10 cellular contexts compared by ENCODE assay signal in the genomic region with DNA sequence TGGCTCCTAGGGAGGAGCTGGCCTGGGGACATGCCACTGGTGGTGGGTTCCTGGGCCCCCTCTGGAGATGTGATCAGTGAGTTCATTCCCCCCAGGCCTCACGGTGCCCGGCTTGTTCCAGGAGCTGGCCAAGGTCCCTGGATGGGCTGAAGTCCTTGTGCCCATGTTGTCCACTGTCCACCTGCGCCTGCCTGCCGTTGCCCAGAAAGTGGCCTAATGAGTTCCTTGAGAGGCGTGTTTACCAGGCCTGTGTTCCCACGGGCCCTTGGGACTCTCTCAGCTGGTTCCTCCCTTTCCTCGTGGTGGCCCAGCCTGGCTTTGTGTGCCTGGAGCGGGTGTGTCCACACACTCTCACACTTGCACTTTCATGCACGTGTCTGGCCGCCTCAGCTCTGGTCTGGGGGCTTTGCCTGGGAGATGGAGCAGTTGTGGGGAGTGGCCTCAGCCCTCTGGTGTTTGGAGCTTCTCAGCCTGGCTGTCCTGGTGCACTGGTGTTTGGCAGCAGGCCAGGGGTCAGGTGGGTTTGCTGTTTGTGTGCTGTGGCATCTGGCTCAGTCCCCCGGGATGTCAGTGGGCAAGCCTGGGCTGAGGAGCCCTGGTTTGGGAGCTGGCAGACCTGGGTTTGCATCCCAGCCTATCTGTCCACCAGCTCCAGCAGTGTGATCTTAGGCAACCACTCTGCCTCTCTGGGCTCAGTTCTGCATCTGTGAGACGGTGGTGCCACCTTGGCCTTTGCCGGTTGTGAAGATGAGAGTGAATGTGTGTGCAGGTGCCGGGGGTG. TPM values are rescaled to one million over a fixed set of nuclear protein-coding genes. Genes with fewer than 3 reads are reported as not detected.
DNase-seq lines count a peak whose midpoint lies in the region; ATAC-seq and TF ChIP-seq lines count a peak whose summit lies in the region.
"Had no signal": no experiment of that assay in that cellular context is flagged by ENCODE, and none has a peak within 500 bp of the region (broad histone marks: within the 10 kb centered on the region; RNA-seq: fewer than 3 reads in every experiment).

No MANE protein-coding gene starts in this region.

- no peak for TF ChIP-seq EP300 in esophagus muscularis mucosa (IDR thresholded peaks at IDR 0.05)

- CTCF ChIA-PET in activated naive CD4-positive, alpha-beta T cell treated with anti-CD3 and anti-CD28 coated beads for 36 hours (lab: Charles Lee), result interaction anchor here (1.3 to 1.7 kb wide), 3 partner anchors 10 to 72 kb away, joined by 3 to 6 read pairs (median 6); no protein-coding TSS in a partner anchor
- CTCF ChIA-PET in T-cell (lab: Charles Lee), result interaction anchor here in 1 of 2 donors (1.2 kb wide), 1 partner anchor 10 kb away, joined by 3 read pairs; no protein-coding TSS in a partner anchor

- H3K27ac ChIP-seq in left lung (peak overlapping the region in 1 of 2 donors; percentile 55), tibial artery (no peak overlapping the region), esophagus muscularis mucosa (replicated peaks in 1 of 4) (no peak overlapping the region)

- peaks cover 0 to 23% of the 10 kb centered on the region in 2 donors for H3K36me3 ChIP-seq in left lung
- no peaks in the 10 kb centered on the region for H3K36me3 ChIP-seq in tibial artery
- peaks cover 0 to 3% (median 0%) of the 10 kb centered on the region in 4 donors for H3K36me3 ChIP-seq in esophagus muscularis mucosa

- no peaks in the 10 kb centered on the region for H3K27me3 ChIP-seq in left lung
- no peaks in the 10 kb centered on the region for H3K27me3 ChIP-seq in tibial artery
- no peaks in the 10 kb centered on the region for H3K27me3 ChIP-seq in esophagus muscularis mucosa

- POLR2A ChIA-PET in T-cell (lab: Charles Lee), result interaction anchor here (0.6 kb wide), 2 partner anchors 28 to 109 kb away, joined by 3 read pairs; no protein-coding TSS in a partner anchor

- H3K9me3 ChIP-seq in left lung (no peaks in the 10 kb centered on the region), tibial artery (no peaks in the 10 kb centered on the region), esophagus muscularis mucosa (peaks cover 0 to 6% (median 0%) of the 10 kb centered on the region in 4 donors)

- H3K27ac Mint-ChIP-seq in activated naive CD4-positive, alpha-beta T cell treated with anti-CD3 and anti-CD28 coated beads for 36 hours, result peak overlapping the region; percentile 26
- peak overlapping the region in 1 of 2 donors; percentile 83 for H3K27ac Mint-ChIP-seq in activated naive CD4-positive, alpha-beta T cell treated with anti-CD3 and anti-CD28 coated beads, Interleukin-2, amount 50 U/mL, for 72 hours
- H3K27ac Mint-ChIP-seq in T-cell, result peak overlapping the region; percentile 89 to 99
- H3K27ac Mint-ChIP-seq in activated T-helper 1 cell treated with anti-CD3 and anti-CD28 coated beads, Interleukin-12 subunit alpha, Interleukin-12 subunit beta, Interleukin-2, Interleukin-4 antibody, amounts not matched to agents 30 ng/mL and 10 ng/mL and 1 ng/mL, durations not matched to agents 14 hours and 24 hours and 36 hours, result no peak overlapping the region

- no peak for TF ChIP-seq CTCF in left lung (IDR thresholded peaks at IDR 0.05)
- no peak for TF ChIP-seq CTCF in tibial artery (IDR thresholded peaks at IDR 0.05)
- no peak for TF ChIP-seq CTCF in esophagus muscularis mucosa (IDR thresholded peaks at IDR 0.05)

- H3K4me3 ChIP-seq in left lung (no peak overlapping the region), tibial artery (no peak overlapping the region), esophagus muscularis mucosa (no peak overlapping the region)

- H3K36me3 Mint-ChIP-seq in activated naive CD4-positive, alpha-beta T cell treated with anti-CD3 and anti-CD28 coated beads for 36 hours (ENCODE audit: low read depth), result peaks cover 26% of the 10 kb centered on the region
- peaks cover 4 to 37% of the 10 kb centered on the region in 2 donors for H3K36me3 Mint-ChIP-seq in activated naive CD4-positive, alpha-beta T cell treated with anti-CD3 and anti-CD28 coated beads, Interleukin-2, amount 50 U/mL, for 72 hours
- H3K36me3 Mint-ChIP-seq in T-cell, result peaks cover 21% of the 10 kb centered on the region
- H3K36me3 Mint-ChIP-seq in activated T-helper 1 cell treated with anti-CD3 and anti-CD28 coated beads, Interleukin-12 subunit alpha, Interleukin-12 subunit beta, Interleukin-2, Interleukin-4 antibody, amounts not matched to agents 30 ng/mL and 10 ng/mL and 1 ng/mL, durations not matched to agents 14 hours and 24 hours and 36 hours (ENCODE audit: low read depth), result peaks cover 36% of the 10 kb centered on the region

- intact Hi-C loops in activated naive CD4-positive, alpha-beta T cell treated with anti-CD3 and anti-CD28 coated beads for 36 hours (cut with micrococcal nuclease), result no loop called here
- intact Hi-C loops in left lung (cut with DNase I), result no loop called here
- intact Hi-C loops in tibial artery (cut with DNase I; ENCODE audit: low total_unique reads), result no loop called here
- intact Hi-C loops in activated T-helper 1 cell treated with anti-CD3 and anti-CD28 coated beads, Interleukin-12 subunit alpha, Interleukin-12 subunit beta, Interleukin-2, Interleukin-4 antibody, amounts not matched to agents 30 ng/mL and 10 ng/mL and 1 ng/mL, durations not matched to agents 14 hours and 24 hours and 36 hours (cut with micrococcal nuclease), result no loop called here
- intact Hi-C loops in esophagus muscularis mucosa (cut with DNase I), result no loop called here

- no peaks in the 10 kb centered on the region for H3K27me3 Mint-ChIP-seq in activated naive CD4-positive, alpha-beta T cell treated with anti-CD3 and anti-CD28 coated beads for 36 hours (ENCODE audit: low read depth)
- H3K27me3 Mint-ChIP-seq in T-cell, result no peaks in the 10 kb centered on the region
- H3K27me3 Mint-ChIP-seq in activated T-helper 1 cell treated with anti-CD3 and anti-CD28 coated beads, Interleukin-12 subunit alpha, Interleukin-12 subunit beta, Interleukin-2, Interleukin-4 antibody, amounts not matched to agents 30 ng/mL and 10 ng/mL and 1 ng/mL, durations not matched to agents 14 hours and 24 hours and 36 hours (ENCODE audit: insufficient read depth), result no peaks in the 10 kb centered on the region

- H3K4me1 Mint-ChIP-seq in activated naive CD4-positive, alpha-beta T cell treated with anti-CD3 and anti-CD28 coated beads for 36 hours (ENCODE audit: low read depth), result peaks cover 68% of the 10 kb centered on the region
- peaks cover 59 to 87% (median 83%) of the 10 kb centered on the region in 3 donors for H3K4me1 Mint-ChIP-seq in T-cell
- peaks cover 53% of the 10 kb centered on the region for H3K4me1 Mint-ChIP-seq in activated T-helper 1 cell treated with anti-CD3 and anti-CD28 coated beads, Interleukin-12 subunit alpha, Interleukin-12 subunit beta, Interleukin-2, Interleukin-4 antibody, amounts not matched to agents 30 ng/mL and 10 ng/mL and 1 ng/mL, durations not matched to agents 14 hours and 24 hours and 36 hours (ENCODE audit: low read depth)

- H3K4me3 Mint-ChIP-seq in activated naive CD4-positive, alpha-beta T cell treated with anti-CD3 and anti-CD28 coated beads for 36 hours, result no peak overlapping the region
- peak overlapping the region; percentile 39 to 85 (median 51) for H3K4me3 Mint-ChIP-seq in T-cell
- no peak overlapping the region for H3K4me3 Mint-ChIP-seq in activated T-helper 1 cell treated with anti-CD3 and anti-CD28 coated beads, Interleukin-12 subunit alpha, Interleukin-12 subunit beta, Interleukin-2, Interleukin-4 antibody, amounts not matched to agents 30 ng/mL and 10 ng/mL and 1 ng/mL, durations not matched to agents 14 hours and 24 hours and 36 hours

- H3K4me1 ChIP-seq in left lung (peaks cover 0 to 71% of the 10 kb centered on the region in 2 donors), tibial artery (peaks cover 0 to 14% (median 0%) of the 10 kb centered on the region in 4 donors), esophagus muscularis mucosa (peaks cover 0 to 41% (median 26%) of the 10 kb centered on the region in 4 donors)

- DNase-seq in activated naive CD4-positive, alpha-beta T cell treated with anti-CD3 and anti-CD28 coated beads for 36 hours, result no peak
- no peak for DNase-seq in activated naive CD4-positive, alpha-beta T cell treated with anti-CD3 and anti-CD28 coated beads, Interleukin-2, amount 50 U/mL, for 72 hours (ENCODE audit: low spot score in 2 of 2)
- peak in 4 of 34 experiments; percentile 18 to 38 (median 25) for DNase-seq in T-cell
- DNase-seq in left lung, result peak; percentile 74 to 86
- DNase-seq in tibial artery, result peak; percentile 76 to 84
- DNase-seq in activated T-helper 1 cell treated with anti-CD3 and anti-CD28 coated beads, Interleukin-12 subunit alpha, Interleukin-12 subunit beta, Interleukin-2, Interleukin-4 antibody, amounts not matched to agents 30 ng/mL and 10 ng/mL and 1 ng/mL, durations not matched to agents 14 hours and 24 hours and 36 hours (ENCODE audit: low spot score), result no peak
- DNase-seq in esophagus muscularis mucosa (ENCODE audit: extremely low spot score), result no peak
- DNase-seq: activated effector memory CD4-positive, alpha-beta T cell treated with anti-CD3 and anti-CD28 coated beads, Interleukin-2, amount 50 U/mL, for 16 hours; NCI-H187 had no signal

- 54% methylated on average over 13 of the region's 14 CpGs for WGBS in esophagus muscularis mucosa

- TF ChIP-seq POLR2A in esophagus muscularis mucosa (IDR thresholded peaks at IDR 0.05; ENCODE audit: low read depth), result no peak

- ATAC-seq in activated naive CD4-positive, alpha-beta T cell treated with anti-CD3 and anti-CD28 coated beads, Interleukin-2, amount 50 U/mL, for 72 hours, result no peak
- peak in 3 of 4 experiments; percentile 33 to 41 (median 37) for ATAC-seq in T-cell (replicated peaks in 1 of 4)
- ATAC-seq in left lung, result peak; percentile 77
- no peak for ATAC-seq in GM18870 (IDR thresholded peaks at IDR 0.05; ENCODE audit: unreplicated experiment)

- no peaks in the 10 kb centered on the region for H3K9me3 Mint-ChIP-seq in activated naive CD4-positive, alpha-beta T cell treated with anti-CD3 and anti-CD28 coated beads for 36 hours
- no peaks in the 10 kb centered on the region for H3K9me3 Mint-ChIP-seq in activated naive CD4-positive, alpha-beta T cell treated with anti-CD3 and anti-CD28 coated beads, Interleukin-2, amount 50 U/mL, for 72 hours
- H3K9me3 Mint-ChIP-seq in T-cell, result peaks cover 0 to 4% (median 0%) of the 10 kb centered on the region in 3 donors
- H3K9me3 Mint-ChIP-seq in activated T-helper 1 cell treated with anti-CD3 and anti-CD28 coated beads, Interleukin-12 subunit alpha, Interleukin-12 subunit beta, Interleukin-2, Interleukin-4 antibody, amounts not matched to agents 30 ng/mL and 10 ng/mL and 1 ng/mL, durations not matched to agents 14 hours and 24 hours and 36 hours, result no peaks in the 10 kb centered on the region

RNA-seq across cellular contexts. Expression of gene ADCY7, which starts 18.0 kb away (rescaled TPM):
- total RNA-seq in activated naive CD4-positive, alpha-beta T cell treated with anti-CD3 and anti-CD28 coated beads for 36 hours, result 10 to 100 TPM; 73.4 to 89.6 TPM
- 100 to 1,000 TPM in 1 of 2 donors, 10 to 100 TPM in 1; 78.5 to 104 TPM for total RNA-seq in activated naive CD4-positive, alpha-beta T cell treated with anti-CD3 and anti-CD28 coated beads, Interleukin-2, amount 50 U/mL, for 72 hours
- total RNA-seq in T-cell (100 to 1,000 TPM; 201 to 314 (median 278) TPM), left lung (100 to 1,000 TPM in 1 of 2 donors, 10 to 100 TPM in 1; 77.6 to 116 TPM), esophagus muscularis mucosa (10 to 100 TPM; 12.3 to 17.4 (median 15.6) TPM)
- total RNA-seq in activated T-helper 1 cell treated with anti-CD3 and anti-CD28 coated beads, Interleukin-12 subunit alpha, Interleukin-12 subunit beta, Interleukin-2, Interleukin-4 antibody, amounts not matched to agents 30 ng/mL and 10 ng/mL and 1 ng/mL, durations not matched to agents 14 hours and 24 hours and 36 hours, result 78.0 and 81.9 TPM in 2 replicates

Comparison
In these comparisons a context has a peak if more than half of its experiments do, and no peak if none do; other contexts are left out.
1. DNase-seq: peak in left lung (2 of 2) and tibial artery (2 of 2); none in activated naive CD4-positive, alpha-beta T cell treated with anti-CD3 and anti-CD28 coated beads for 36 hours (single experiment), activated naive CD4-positive, alpha-beta T cell treated with anti-CD3 and anti-CD28 coated beads, Interleukin-2, amount 50 U/mL, for 72 hours (0 of 2), activated T-helper 1 cell treated with anti-CD3 and anti-CD28 coated beads, Interleukin-12 subunit alpha, Interleukin-12 subunit beta, Interleukin-2, Interleukin-4 antibody, amounts not matched to agents 30 ng/mL and 10 ng/mL and 1 ng/mL, durations not matched to agents 14 hours and 24 hours and 36 hours (single experiment) and esophagus muscularis mucosa (single experiment).
2. H3K4me3 Mint-ChIP-seq: peak in T-cell (3 of 3); none in activated naive CD4-positive, alpha-beta T cell treated with anti-CD3 and anti-CD28 coated beads for 36 hours (single experiment) and activated T-helper 1 cell treated with anti-CD3 and anti-CD28 coated beads, Interleukin-12 subunit alpha, Interleukin-12 subunit beta, Interleukin-2, Interleukin-4 antibody, amounts not matched to agents 30 ng/mL and 10 ng/mL and 1 ng/mL, durations not matched to agents 14 hours and 24 hours and 36 hours (single experiment).
3. ATAC-seq: peak in T-cell (3 of 4) and left lung (single experiment); none in activated naive CD4-positive, alpha-beta T cell treated with anti-CD3 and anti-CD28 coated beads, Interleukin-2, amount 50 U/mL, for 72 hours (0 of 2) and GM18870 (single experiment).